In genomic region chr1:78383923-78384322, GRCh38 we compare ENCODE assay signal across 14 cellular contexts.
"Had no signal": no experiment of that assay in that cellular context is flagged by ENCODE, and none has a peak within 500 bp of the region (broad histone marks: within the 10 kb centered on the region; RNA-seq: fewer than 3 reads in every experiment).

No MANE protein-coding gene starts in this region.

- H3K9me3 Mint-ChIP-seq: activated CD4-positive, alpha-beta T cell treated with anti-CD3 and anti-CD28 coated beads, Interleukin-2, amount 10 ng/mL, durations not matched to agents 7 days and 5 days; activated T-cell treated with anti-CD3 and anti-CD28 coated beads, Interleukin-2, amount 50 U/mL, for 72 hours; dendritic cell treated with granulocyte-macrophage colony-stimulating factor and Interleukin-4, amounts not matched to agents 40 ng/mL and 50 ng/mL, for 4 days had no signal

- H3K4me1 Mint-ChIP-seq: activated CD4-positive, alpha-beta T cell treated with anti-CD3 and anti-CD28 coated beads, Interleukin-2, amount 10 ng/mL, durations not matched to agents 7 days and 5 days; stimulated activated effector memory CD8-positive, alpha-beta T cell treated with anti-CD3 and anti-CD28 coated beads, Interleukin-12 subunit alpha, Interleukin-12 subunit beta, amount 100 ng/mL, for 72 hours had no signal

- DNase-seq: activated CD4-positive, alpha-beta T cell treated with anti-CD3 and anti-CD28 coated beads, Interleukin-2, amount 10 ng/mL, durations not matched to agents 7 days and 5 days; activated CD8-positive, alpha-beta memory T cell treated with anti-CD3 and anti-CD28 coated beads, Interleukin-2, amount 50 U/mL, for 48 hours; activated gamma-delta T cell; activated T-cell treated with anti-CD3 and anti-CD28 coated beads, Interleukin-2, amount 50 U/mL, for 72 hours; aorta; cerebellar nuclear complex; effector memory CD4-positive, alpha-beta T cell; hippocampal formation; midbrain; sigmoid colon had no signal

- H3K36me3 ChIP-seq: prostate gland, sigmoid colon had no signal

- H3K4me3 ChIP-seq: prostate gland, sigmoid colon had no signal

- H3K36me3 Mint-ChIP-seq: activated naive CD8-positive, alpha-beta T cell; stimulated activated effector memory CD8-positive, alpha-beta T cell treated with anti-CD3 and anti-CD28 coated beads, Interleukin-12 subunit alpha, Interleukin-12 subunit beta, amount 100 ng/mL, for 72 hours had no signal

- H3K4me1 ChIP-seq: prostate gland had no signal

- H3K27me3 ChIP-seq: sigmoid colon had no signal

- ATAC-seq: activated T-cell treated with anti-CD3 and anti-CD28 coated beads, Interleukin-2, amount 50 U/mL, for 72 hours; stimulated activated effector memory CD8-positive, alpha-beta T cell treated with anti-CD3 and anti-CD28 coated beads, Interleukin-12 subunit alpha, Interleukin-12 subunit beta, amount 100 ng/mL, for 72 hours had no signal

- H3K27me3 Mint-ChIP-seq: dendritic cell treated with granulocyte-macrophage colony-stimulating factor and Interleukin-4, amounts not matched to agents 40 ng/mL and 50 ng/mL, for 4 days had no signal

- H3K9me3 ChIP-seq: prostate gland, sigmoid colon had no signal

- H3K4me3 Mint-ChIP-seq: activated CD4-positive, alpha-beta T cell treated with anti-CD3 and anti-CD28 coated beads, Interleukin-2, amount 10 ng/mL, durations not matched to agents 7 days and 5 days; activated naive CD8-positive, alpha-beta T cell; activated T-cell treated with anti-CD3 and anti-CD28 coated beads, Interleukin-2, amount 50 U/mL, for 72 hours; dendritic cell treated with granulocyte-macrophage colony-stimulating factor and Interleukin-4, amounts not matched to agents 40 ng/mL and 50 ng/mL, for 4 days; stimulated activated effector memory CD8-positive, alpha-beta T cell treated with anti-CD3 and anti-CD28 coated beads, Interleukin-12 subunit alpha, Interleukin-12 subunit beta, amount 100 ng/mL, for 72 hours had no signal

- H3K27ac Mint-ChIP-seq: activated CD4-positive, alpha-beta T cell treated with anti-CD3 and anti-CD28 coated beads, Interleukin-2, amount 10 ng/mL, durations not matched to agents 7 days and 5 days; activated naive CD8-positive, alpha-beta T cell; activated T-cell treated with anti-CD3 and anti-CD28 coated beads, Interleukin-2, amount 50 U/mL, for 72 hours; dendritic cell treated with granulocyte-macrophage colony-stimulating factor and Interleukin-4, amounts not matched to agents 40 ng/mL and 50 ng/mL, for 4 days; stimulated activated effector memory CD8-positive, alpha-beta T cell treated with anti-CD3 and anti-CD28 coated beads, Interleukin-12 subunit alpha, Interleukin-12 subunit beta, amount 100 ng/mL, for 72 hours had no signal

- H3K27ac ChIP-seq: prostate gland, sigmoid colon had no signal
